9 cellular contexts compared by ENCODE assay signal in the genomic region with DNA sequence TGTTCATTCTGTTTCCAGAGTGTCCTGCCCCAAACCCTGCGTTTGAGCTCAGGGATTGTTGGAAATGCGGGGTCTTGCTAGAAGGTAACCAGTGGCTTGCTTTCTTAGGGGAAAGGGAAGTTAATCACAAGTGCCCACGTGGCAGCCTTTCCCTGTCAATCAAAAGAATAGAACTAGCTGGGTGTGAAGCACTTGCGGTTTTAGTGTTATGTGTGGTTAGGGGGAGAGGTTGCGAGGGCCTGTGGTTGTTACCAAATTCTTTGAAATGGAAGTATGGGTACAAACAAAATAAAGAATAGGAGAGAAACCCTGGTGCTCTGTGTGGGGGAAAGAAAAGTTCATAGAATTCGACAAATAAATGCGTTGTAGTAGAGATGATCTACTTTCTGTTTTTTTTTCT.
DNase-seq lines count a peak whose midpoint lies in the region; ATAC-seq and TF ChIP-seq lines count a peak whose summit lies in the region.
"Had no signal": no experiment of that assay in that cellular context is flagged by ENCODE, and none has a peak within 500 bp of the region (broad histone marks: within the 10 kb centered on the region; RNA-seq: fewer than 3 reads in every experiment).

No MANE protein-coding gene starts in this region.

- H3K27me3 Mint-ChIP-seq in activated CD8-positive, alpha-beta T cell treated with anti-CD3 and anti-CD28 coated beads, Interleukin-2, amount 10 ng/mL, durations not matched to agents 7 days and 5 days (ENCODE audit: low read depth): peaks cover 2% of the 10 kb centered on the region

- peak; percentile 24 for DNase-seq in CMK (ENCODE audit: low read depth)
- peak; percentile 87 for DNase-seq in activated CD8-positive, alpha-beta T cell treated with anti-CD3 and anti-CD28 coated beads, Interleukin-2, amount 10 ng/mL, durations not matched to agents 7 days and 5 days
- peak; percentile 29 for DNase-seq in left cardiac atrium
- peak; percentile 17 to 42 for DNase-seq in stimulated activated CD4-positive, alpha-beta T cell treated with anti-CD3 and anti-CD28 coated beads, Interleukin-4, amount 100 ng/mL, for 48 hours (ENCODE audit: low read depth in 2 of 2)
- no peak for DNase-seq in inferior parietal cortex (ENCODE audit: extremely low spot score)
- DNase-seq in iPS-NIHi11 (ENCODE audit: low spot score): no peak

- POLR2A ChIA-PET in activated CD8-positive, alpha-beta T cell treated with anti-CD3 and anti-CD28 coated beads, Interleukin-2, amount 10 ng/mL, durations not matched to agents 7 days and 5 days (lab: Charles Lee): interaction anchor here (1.5 to 2.6 kb wide), 4 partner anchors 19 to 27 kb away, joined by 3 to 7 read pairs (median 6); no protein-coding TSS in a partner anchor

- H3K4me3 ChIP-seq in Loucy (ENCODE audit: low read length, poor library complexity, severe bottlenecking): peak overlapping the region; percentile 60
- H3K4me3 ChIP-seq: dorsolateral prefrontal cortex had no signal

- peaks cover 22% of the 10 kb centered on the region for H4K20me1 ChIP-seq in Loucy (ENCODE audit: insufficient read depth, low read length, poor library complexity, severe bottlenecking)

- no peaks in the 10 kb centered on the region for H3K9me2 ChIP-seq in Loucy (replicated peaks; ENCODE audit: low read depth, low read length)

- H3K27ac Mint-ChIP-seq in activated CD8-positive, alpha-beta T cell treated with anti-CD3 and anti-CD28 coated beads, Interleukin-2, amount 10 ng/mL, durations not matched to agents 7 days and 5 days: peak overlapping the region; percentile 85

- no peak overlapping the region for H3K9ac ChIP-seq in Loucy (ENCODE audit: low read depth, low read length, poor library complexity, severe bottlenecking)

- H3K9me3 ChIP-seq in Loucy (ENCODE audit: insufficient read depth, low read depth, low read length): no peaks in the 10 kb centered on the region

- intact Hi-C loops in left cardiac atrium (cut with DNase I): loop anchor here in 1 of 2 donors (5.0 kb wide), 1 partner anchor 65 kb away; no protein-coding TSS in a partner anchor

- peaks cover 25% of the 10 kb centered on the region for H3K79me2 ChIP-seq in Loucy (ENCODE audit: insufficient read depth, low read length)

- CTCF ChIA-PET in activated CD8-positive, alpha-beta T cell treated with anti-CD3 and anti-CD28 coated beads, Interleukin-2, amount 10 ng/mL, durations not matched to agents 7 days and 5 days (lab: Charles Lee): interaction anchor here (0.9 to 2.9 kb wide), 15 partner anchors 10 to 566 kb away, joined by 3 to 11 read pairs (median 5); no protein-coding TSS in a partner anchor

- no peaks in the 10 kb centered on the region for H3K36me3 ChIP-seq in Loucy (ENCODE audit: insufficient read depth, low read length)

- peak overlapping the region; percentile 81 for H3K4me2 ChIP-seq in Loucy (ENCODE audit: low read depth, low read length, poor library complexity, severe bottlenecking)

- peaks cover 70% of the 10 kb centered on the region for H3K4me1 Mint-ChIP-seq in activated CD8-positive, alpha-beta T cell treated with anti-CD3 and anti-CD28 coated beads, Interleukin-2, amount 10 ng/mL, durations not matched to agents 7 days and 5 days (ENCODE audit: low read depth)

- peak overlapping the region; percentile 75 for H3K4me3 Mint-ChIP-seq in activated CD8-positive, alpha-beta T cell treated with anti-CD3 and anti-CD28 coated beads, Interleukin-2, amount 10 ng/mL, durations not matched to agents 7 days and 5 days

- ATAC-seq in GM21723 (IDR thresholded peaks at IDR 0.05; ENCODE audit: unreplicated experiment) (peak; percentile 58), left cardiac atrium (peak; percentile 26 to 51)
- ATAC-seq in activated CD8-positive, alpha-beta T cell treated with anti-CD3 and anti-CD28 coated beads, Interleukin-2, amount 10 ng/mL, durations not matched to agents 7 days and 5 days: peak; percentile 66

- H3K9me3 Mint-ChIP-seq in activated CD8-positive, alpha-beta T cell treated with anti-CD3 and anti-CD28 coated beads, Interleukin-2, amount 10 ng/mL, durations not matched to agents 7 days and 5 days (ENCODE audit: insufficient read depth): no peaks in the 10 kb centered on the region

- no peaks in the 10 kb centered on the region for H3K27me3 ChIP-seq in Loucy (ENCODE audit: insufficient read depth, low read length, poor library complexity, severe bottlenecking)
- H3K27me3 ChIP-seq: dorsolateral prefrontal cortex had no signal

- peaks cover 19% of the 10 kb centered on the region for H3K36me3 Mint-ChIP-seq in activated CD8-positive, alpha-beta T cell treated with anti-CD3 and anti-CD28 coated beads, Interleukin-2, amount 10 ng/mL, durations not matched to agents 7 days and 5 days (ENCODE audit: low read depth)

- no peak for TF ChIP-seq CTCF in Loucy (conservative IDR thresholded peaks at IDR 0.05; ENCODE audit: low read length)

- peaks cover 38% of the 10 kb centered on the region for H3K4me1 ChIP-seq in Loucy (ENCODE audit: insufficient read depth, low read length, poor library complexity, severe bottlenecking)

- H2AFZ ChIP-seq in Loucy (ENCODE audit: low read length): peak overlapping the region; percentile 42; the same call in 1 of the 2 replicates

- H3F3A ChIP-seq in Loucy (ENCODE audit: low read depth): peaks cover 7% of the 10 kb centered on the region; the same call in 1 of the 2 replicates

Comparison
In these comparisons a context has a peak if more than half of its experiments do, and no peak if none do; other contexts are left out.
1. DNase-seq: peak in CMK (single experiment), activated CD8-positive, alpha-beta T cell treated with anti-CD3 and anti-CD28 coated beads, Interleukin-2, amount 10 ng/mL, durations not matched to agents 7 days and 5 days (single experiment), left cardiac atrium (single experiment) and stimulated activated CD4-positive, alpha-beta T cell treated with anti-CD3 and anti-CD28 coated beads, Interleukin-4, amount 100 ng/mL, for 48 hours (2 of 2); none in inferior parietal cortex (single experiment) and iPS-NIHi11 (single experiment).
2. Peak in every context shown above with its lines, with median percentiles within 50 percentile points of each other: ATAC-seq.